In the genomic region with DNA sequence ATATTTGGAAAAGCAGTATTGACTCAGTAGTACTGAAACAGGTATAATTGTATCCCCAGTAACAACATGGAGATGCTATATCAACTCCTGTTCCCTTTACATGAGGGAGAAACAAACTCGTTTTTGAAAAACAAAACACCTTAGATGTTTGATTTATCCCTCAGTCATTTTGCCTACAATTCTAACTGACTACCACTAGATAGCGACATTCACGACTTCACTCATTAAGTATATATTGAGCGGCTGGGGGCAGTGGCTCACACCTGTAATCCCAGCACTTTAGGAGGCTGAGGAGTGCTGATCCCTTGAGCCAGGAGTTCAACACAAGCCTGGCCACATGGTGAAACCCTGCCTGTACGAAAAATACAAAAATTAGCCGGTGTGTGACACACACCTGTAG, we compare ENCODE assay signal across 1 cellular context.
TF ChIP-seq lines count a peak whose summit lies in the region.

No MANE protein-coding gene starts in this region.

TF ChIP-seq in GM23338, 12 proteins besides CTCF, POLR2A, EP300 and RAD21 (continued from another document):
- TF ChIP-seq REST (IDR thresholded peaks at IDR 0.05; ENCODE audit: unreplicated experiment) (no peak), EZH2phosphoT487 (IDR thresholded peaks at IDR 0.05; ENCODE audit: unreplicated experiment) (no peak), ETS1 (IDR thresholded peaks at IDR 0.05) (no peak), STAT1 (IDR thresholded peaks at IDR 0.05; ENCODE audit: unreplicated experiment) (no peak), ZNF114 (CRISPR knock-in tag; IDR thresholded peaks at IDR 0.05) (no peak), JUNB (IDR thresholded peaks at IDR 0.05; ENCODE audit: unreplicated experiment) (no peak), CREB1 (CRISPR knock-in tag; IDR thresholded peaks at IDR 0.05; ENCODE audit: low read depth) (no peak)
- TF ChIP-seq, protein P1, sequence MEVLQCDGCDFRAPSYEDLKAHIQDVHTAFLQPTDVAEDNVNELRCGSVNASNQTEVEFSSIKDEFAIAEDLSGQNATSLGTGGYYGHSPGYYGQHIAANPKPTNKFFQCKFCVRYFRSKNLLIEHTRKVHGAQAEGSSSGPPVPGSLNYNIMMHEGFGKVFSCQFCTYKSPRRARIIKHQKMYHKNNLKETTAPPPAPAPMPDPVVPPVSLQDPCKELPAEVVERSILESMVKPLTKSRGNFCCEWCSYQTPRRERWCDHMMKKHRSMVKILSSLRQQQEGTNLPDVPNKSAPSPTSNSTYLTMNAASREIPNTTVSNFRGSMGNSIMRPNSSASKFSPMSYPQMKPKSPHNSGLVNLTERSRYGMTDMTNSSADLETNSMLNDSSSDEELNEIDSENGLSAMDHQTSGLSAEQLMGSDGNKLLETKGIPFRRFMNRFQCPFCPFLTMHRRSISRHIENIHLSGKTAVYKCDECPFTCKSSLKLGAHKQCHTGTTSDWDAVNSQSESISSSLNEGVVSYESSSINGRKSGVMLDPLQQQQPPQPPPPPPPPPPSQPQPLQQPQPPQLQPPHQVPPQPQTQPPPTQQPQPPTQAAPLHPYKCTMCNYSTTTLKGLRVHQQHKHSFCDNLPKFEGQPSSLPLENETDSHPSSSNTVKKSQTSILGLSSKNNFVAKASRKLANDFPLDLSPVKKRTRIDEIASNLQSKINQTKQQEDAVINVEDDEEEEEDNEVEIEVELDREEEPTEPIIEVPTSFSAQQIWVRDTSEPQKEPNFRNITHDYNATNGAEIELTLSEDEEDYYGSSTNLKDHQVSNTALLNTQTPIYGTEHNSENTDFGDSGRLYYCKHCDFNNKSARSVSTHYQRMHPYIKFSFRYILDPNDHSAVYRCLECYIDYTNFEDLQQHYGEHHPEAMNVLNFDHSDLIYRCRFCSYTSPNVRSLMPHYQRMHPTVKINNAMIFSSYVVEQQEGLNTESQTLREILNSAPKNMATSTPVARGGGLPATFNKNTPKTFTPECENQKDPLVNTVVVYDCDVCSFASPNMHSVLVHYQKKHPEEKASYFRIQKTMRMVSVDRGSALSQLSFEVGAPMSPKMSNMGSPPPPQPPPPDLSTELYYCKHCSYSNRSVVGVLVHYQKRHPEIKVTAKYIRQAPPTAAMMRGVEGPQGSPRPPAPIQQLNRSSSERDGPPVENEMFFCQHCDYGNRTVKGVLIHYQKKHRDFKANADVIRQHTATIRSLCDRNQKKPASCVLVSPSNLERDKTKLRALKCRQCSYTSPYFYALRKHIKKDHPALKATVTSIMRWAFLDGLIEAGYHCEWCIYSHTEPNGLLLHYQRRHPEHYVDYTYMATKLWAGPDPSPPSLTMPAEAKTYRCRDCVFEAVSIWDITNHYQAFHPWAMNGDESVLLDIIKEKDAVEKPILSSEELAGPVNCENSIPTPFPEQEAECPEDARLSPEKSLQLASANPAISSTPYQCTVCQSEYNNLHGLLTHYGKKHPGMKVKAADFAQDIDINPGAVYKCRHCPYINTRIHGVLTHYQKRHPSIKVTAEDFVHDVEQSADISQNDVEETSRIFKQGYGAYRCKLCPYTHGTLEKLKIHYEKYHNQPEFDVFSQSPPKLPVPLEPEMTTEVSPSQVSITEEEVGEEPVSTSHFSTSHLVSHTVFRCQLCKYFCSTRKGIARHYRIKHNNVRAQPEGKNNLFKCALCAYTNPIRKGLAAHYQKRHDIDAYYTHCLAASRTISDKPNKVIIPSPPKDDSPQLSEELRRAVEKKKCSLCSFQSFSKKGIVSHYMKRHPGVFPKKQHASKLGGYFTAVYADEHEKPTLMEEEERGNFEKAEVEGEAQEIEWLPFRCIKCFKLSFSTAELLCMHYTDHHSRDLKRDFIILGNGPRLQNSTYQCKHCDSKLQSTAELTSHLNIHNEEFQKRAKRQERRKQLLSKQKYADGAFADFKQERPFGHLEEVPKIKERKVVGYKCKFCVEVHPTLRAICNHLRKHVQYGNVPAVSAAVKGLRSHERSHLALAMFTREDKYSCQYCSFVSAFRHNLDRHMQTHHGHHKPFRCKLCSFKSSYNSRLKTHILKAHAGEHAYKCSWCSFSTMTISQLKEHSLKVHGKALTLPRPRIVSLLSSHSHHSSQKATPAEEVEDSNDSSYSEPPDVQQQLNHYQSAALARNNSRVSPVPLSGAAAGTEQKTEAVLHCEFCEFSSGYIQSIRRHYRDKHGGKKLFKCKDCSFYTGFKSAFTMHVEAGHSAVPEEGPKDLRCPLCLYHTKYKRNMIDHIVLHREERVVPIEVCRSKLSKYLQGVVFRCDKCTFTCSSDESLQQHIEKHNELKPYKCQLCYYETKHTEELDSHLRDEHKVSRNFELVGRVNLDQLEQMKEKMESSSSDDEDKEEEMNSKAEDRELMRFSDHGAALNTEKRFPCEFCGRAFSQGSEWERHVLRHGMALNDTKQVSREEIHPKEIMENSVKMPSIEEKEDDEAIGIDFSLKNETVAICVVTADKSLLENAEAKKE (CRISPR knock-in tag; IDR thresholded peaks at IDR 0.05): no peak
